36 cellular contexts compared by ENCODE assay signal in the genomic region with DNA sequence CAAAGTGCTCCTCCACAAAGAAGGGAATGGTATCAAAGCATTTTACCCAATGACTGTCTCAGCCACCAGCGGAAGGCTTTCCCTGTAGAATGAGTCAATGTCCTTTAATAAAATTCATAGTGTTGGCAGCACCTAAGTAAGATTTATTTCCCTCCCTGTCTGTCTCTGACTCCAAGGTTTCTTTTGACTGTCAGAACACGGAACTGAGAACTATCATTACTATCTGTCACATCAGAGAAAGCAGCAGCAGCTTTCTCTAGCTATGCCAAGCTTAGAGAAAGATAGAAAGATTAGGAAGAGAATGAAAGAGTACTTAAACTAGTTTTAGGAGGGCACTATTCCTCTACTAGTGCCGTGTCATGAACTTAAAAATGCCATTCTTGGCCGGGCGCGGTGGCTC.
"Had no signal": no experiment of that assay in that cellular context is flagged by ENCODE, and none has a peak within 500 bp of the region (broad histone marks: within the 10 kb centered on the region; RNA-seq: fewer than 3 reads in every experiment).

No MANE protein-coding gene starts in this region.

- H3K4me2 ChIP-seq: KMS-11 had no signal

- H3K27me3 ChIP-seq: MG63 had no signal

- H3K9ac ChIP-seq: KMS-11 had no signal

- H3K9me3 ChIP-seq: MG63 had no signal

- H3K36me3 ChIP-seq: MG63 had no signal

- H3K4me3 ChIP-seq: MG63 had no signal

- DNase-seq: Karpas-422, Kasumi-1, KBM-7, KG1, MG63, MM.1S, MV-4-11, NCI-H1048, NCI-H1092, NCI-H1092 treated with DMSO at 0.1 percent for 48 hours, NCI-H1105, NCI-H1105 treated with DMSO at 0.1 percent for 48 hours, NCI-H1417, NCI-H1417 treated with DMSO at 0.1 percent for 48 hours, NCI-H1436, NCI-H1436 treated with DMSO at 0.1 percent for 48 hours, NCI-H146, NCI-H1694, NCI-H1694 treated with DMSO at 0.1 percent for 48 hours, NCI-H187, NCI-H187 treated with DMSO at 0.1 percent for 48 hours, NCI-H1930, NCI-H2029, NCI-H2029 treated with DMSO at 0.1 percent for 48 hours, NCI-H2081, NCI-H2081 treated with DMSO at 0.1 percent for 48 hours, NCI-H2107, NCI-H2171, NCI-H2171 treated with DMSO at 0.1 percent for 48 hours, NCI-H2227 treated with DMSO at 0.1 percent for 48 hours, NCI-H226, NCI-H345, NCI-H446, NCI-H446 treated with DMSO at 0.1 percent for 48 hours, NCI-H510A had no signal

- H3K27ac ChIP-seq: KMS-11 had no signal
